18 cellular contexts compared by ENCODE assay signal in genomic region chr22:45544588-45545170, GRCh38. TPM values are rescaled to one million over a fixed set of nuclear protein-coding genes. Genes with fewer than 3 reads are reported as not detected.
A peak's percentile ranks its signal among the peaks of the same experiment; 100 is the strongest.
DNase-seq lines count a peak whose midpoint lies in the region; ATAC-seq and TF ChIP-seq lines count a peak whose summit lies in the region.
"Had no signal": no experiment of that assay in that cellular context is flagged by ENCODE, and none has a peak within 500 bp of the region (broad histone marks: within the 10 kb centered on the region; RNA-seq: fewer than 3 reads in every experiment).

No MANE protein-coding gene starts in this region.

- H3K27ac ChIP-seq in thymus (ENCODE audit: low read depth): peak overlapping the region; percentile 36
- H3K27ac ChIP-seq: stomach, VCaP had no signal

- no peak overlapping the region for H3K4me3 ChIP-seq in astrocyte of the cerebellum (ENCODE audit: low read depth, low read length)
- H3K4me3 ChIP-seq in thymus (ENCODE audit: low read length): no peak overlapping the region
- H3K4me3 ChIP-seq: adrenal gland, stomach had no signal

- no peak for ATAC-seq in GM18511 (IDR thresholded peaks at IDR 0.05; ENCODE audit: unreplicated experiment)
- ATAC-seq: Panc1 had no signal

- no peak for TF ChIP-seq CTCF in astrocyte of the cerebellum (IDR thresholded peaks at IDR 0.05; ENCODE audit: low read depth, low read length, missing control alignments)

- WGBS in thymus: 91% methylated on average over 12 of the region's 12 CpGs

- no peaks in the 10 kb centered on the region for H3K9me3 ChIP-seq in thymus (ENCODE audit: control insufficient read depth)
- H3K9me3 ChIP-seq: adrenal gland, stomach had no signal

- H3K27me3 ChIP-seq in thymus (ENCODE audit: control insufficient read depth, insufficient read depth): no peaks in the 10 kb centered on the region
- H3K27me3 ChIP-seq: adrenal gland had no signal

- H3K36me3 ChIP-seq in thymus (ENCODE audit: control insufficient read depth, insufficient read depth): no peaks in the 10 kb centered on the region
- H3K36me3 ChIP-seq: adrenal gland had no signal

- DNase-seq in HUDEP-2 (lab: John Stamatoyannopoulos, UW; ENCODE audit: unreplicated experiment in 76 of 76): peak in 74 of 76 experiments; percentile 33 to 98 (median 88)
- DNase-seq in astrocyte of the cerebellum (ENCODE audit: low read depth): peak; percentile 85
- peak; percentile 36 for DNase-seq in fibroblast of the conjunctiva (ENCODE audit: low read depth)
- DNase-seq in NOMO-1 treated with dmso at 0.1 percent for 144 hours (lab: John Stamatoyannopoulos, UW; ENCODE audit: unreplicated experiment): no peak
- no peak for DNase-seq in DMS79 (lab: John Stamatoyannopoulos, UW)
- DNase-seq: activated CD8-positive, alpha-beta memory T cell treated with anti-CD3 and anti-CD28 coated beads for 24 hours; adrenal gland; C1 segment of cervical spinal cord; cortex of kidney; DMS53; hypothalamus; NCI-H1930; NCI-H526; stomach had no signal

- no peaks in the 10 kb centered on the region for H3K4me1 ChIP-seq in thymus (ENCODE audit: control insufficient read depth, insufficient read depth, low read length)
- H3K4me1 ChIP-seq: adrenal gland had no signal

- in situ Hi-C loops in astrocyte of the cerebellum (cut with HindIII; ENCODE audit: low sequenced_read_pairs): no loop called here

RNA-seq across cellular contexts. Expression of gene FBLN1, which starts 42.0 kb away (rescaled TPM):
- polyA plus RNA-seq in thymus: 36.3 TPM

Comparison
In these comparisons a context has a peak if more than half of its experiments do, and no peak if none do; other contexts are left out.
1. DNase-seq: peak in HUDEP-2 (74 of 76), astrocyte of the cerebellum (single experiment) and fibroblast of the conjunctiva (single experiment); none in NOMO-1 treated with dmso at 0.1 percent for 144 hours (single experiment) and DMS79 (single experiment).